ENCODE assay signal across 8 cellular contexts in the genomic region with DNA sequence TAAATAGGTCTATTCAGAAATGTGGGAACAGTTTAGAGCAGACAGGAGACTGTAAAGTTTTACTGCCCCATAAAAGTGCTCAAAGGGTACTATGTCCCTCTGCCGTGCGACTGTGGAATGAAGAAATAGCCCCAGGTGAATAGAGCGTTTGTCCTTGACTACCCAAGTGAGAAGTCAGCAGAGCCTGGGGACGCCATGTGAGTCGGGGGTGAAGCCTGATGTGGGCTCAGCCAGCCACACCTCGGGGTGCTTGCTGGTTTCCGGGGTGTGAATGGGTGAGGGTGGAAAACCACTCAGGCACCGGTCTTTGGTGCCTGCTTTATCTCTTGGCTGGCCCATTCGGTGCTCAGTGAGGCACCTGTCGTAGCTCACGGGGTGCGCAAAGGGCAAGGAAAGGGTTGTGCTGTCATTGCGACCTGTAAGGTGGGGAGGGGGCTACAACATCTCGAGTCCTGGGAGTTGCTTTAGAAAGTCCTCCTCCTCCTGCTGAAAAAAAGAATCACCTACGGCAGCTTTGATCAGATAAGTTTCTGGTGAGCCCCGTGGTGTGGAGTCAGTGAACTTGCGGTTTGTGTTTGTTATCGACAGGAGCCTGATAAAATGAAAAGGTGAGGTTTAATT. TPM values are rescaled to one million over a fixed set of nuclear protein-coding genes. Genes with fewer than 3 reads are reported as not detected.
A peak's percentile ranks its signal among the peaks of the same experiment; 100 is the strongest.
DNase-seq lines count a peak whose midpoint lies in the region; ATAC-seq and TF ChIP-seq lines count a peak whose summit lies in the region.

No MANE protein-coding gene starts in this region.

- ATAC-seq in HG02759 (IDR thresholded peaks at IDR 0.05; ENCODE audit: unreplicated experiment) (peak; percentile 81), right cardiac atrium (peak; percentile 9 to 18)
- ATAC-seq in activated CD8-positive, alpha-beta T cell treated with anti-CD3 and anti-CD28 coated beads, Interleukin-2, amount 10 ng/mL, durations not matched to agents 7 days and 5 days, result peak; percentile 68
- ATAC-seq in stimulated activated memory B cell treated with anti-CD40 and anti-IgM and Interleukin-4, amounts not matched to agents 10 μg/mL and 1 μg/mL and 100 μg/mL, for 72 hours, result peak; percentile 79

- DNase-seq in activated CD8-positive, alpha-beta T cell treated with anti-CD3 and anti-CD28 coated beads, Interleukin-2, amount 10 ng/mL, durations not matched to agents 7 days and 5 days, result peak; percentile 38
- DNase-seq in right cardiac atrium, result no peak
- DNase-seq in NCI-H345 treated with DMSO at 0.1 percent for 48 hours (lab: John Stamatoyannopoulos, UW; ENCODE audit: unreplicated experiment), result no peak
- DNase-seq in NCI-H345 (lab: John Stamatoyannopoulos, UW), result no peak
- DNase-seq in AG08395 (ENCODE audit: low spot score), result no peak

- H3K27ac Mint-ChIP-seq in activated CD8-positive, alpha-beta T cell treated with anti-CD3 and anti-CD28 coated beads, Interleukin-2, amount 10 ng/mL, durations not matched to agents 7 days and 5 days, result no peak overlapping the region
- no peak overlapping the region for H3K27ac Mint-ChIP-seq in stimulated activated memory B cell treated with anti-CD40 and anti-IgM and Interleukin-4, amounts not matched to agents 10 μg/mL and 1 μg/mL and 100 μg/mL, for 72 hours

- POLR2A ChIA-PET in activated CD8-positive, alpha-beta T cell treated with anti-CD3 and anti-CD28 coated beads, Interleukin-2, amount 10 ng/mL, durations not matched to agents 7 days and 5 days (lab: Charles Lee), result no interaction called here

- 0 out of 2 replicates have a peak, but pooled peaks have one; percentile 9 for TF ChIP-seq CTCF in C4-2B (conservative IDR thresholded peaks at IDR 0.05)

- 61% methylated on average over 18 of the region's 18 CpGs for WGBS in right cardiac atrium

- H3K27me3 Mint-ChIP-seq in activated CD8-positive, alpha-beta T cell treated with anti-CD3 and anti-CD28 coated beads, Interleukin-2, amount 10 ng/mL, durations not matched to agents 7 days and 5 days (ENCODE audit: low read depth), result peaks cover 24% of the 10 kb centered on the region
- peaks cover 46% of the 10 kb centered on the region for H3K27me3 Mint-ChIP-seq in stimulated activated memory B cell treated with anti-CD40 and anti-IgM and Interleukin-4, amounts not matched to agents 10 μg/mL and 1 μg/mL and 100 μg/mL, for 72 hours

- H3K9me3 Mint-ChIP-seq in activated CD8-positive, alpha-beta T cell treated with anti-CD3 and anti-CD28 coated beads, Interleukin-2, amount 10 ng/mL, durations not matched to agents 7 days and 5 days (ENCODE audit: insufficient read depth), result no peaks in the 10 kb centered on the region
- H3K9me3 Mint-ChIP-seq in stimulated activated memory B cell treated with anti-CD40 and anti-IgM and Interleukin-4, amounts not matched to agents 10 μg/mL and 1 μg/mL and 100 μg/mL, for 72 hours, result no peaks in the 10 kb centered on the region

- peak overlapping the region; percentile 68 for H3K27ac ChIP-seq in C4-2B
- H3K27ac ChIP-seq in right cardiac atrium (ENCODE audit: low read length), result no peak overlapping the region

- H3K9me3 ChIP-seq in right cardiac atrium (ENCODE audit: control insufficient read depth, low read length), result no peaks in the 10 kb centered on the region

- CTCF ChIA-PET in activated CD8-positive, alpha-beta T cell treated with anti-CD3 and anti-CD28 coated beads, Interleukin-2, amount 10 ng/mL, durations not matched to agents 7 days and 5 days (lab: Charles Lee), result interaction anchor here (1.2 kb wide), 1 partner anchor 45 kb away, joined by 4 read pairs; no protein-coding TSS in a partner anchor

- no peaks in the 10 kb centered on the region for H3K36me3 Mint-ChIP-seq in activated CD8-positive, alpha-beta T cell treated with anti-CD3 and anti-CD28 coated beads, Interleukin-2, amount 10 ng/mL, durations not matched to agents 7 days and 5 days (ENCODE audit: low read depth)
- H3K36me3 Mint-ChIP-seq in stimulated activated memory B cell treated with anti-CD40 and anti-IgM and Interleukin-4, amounts not matched to agents 10 μg/mL and 1 μg/mL and 100 μg/mL, for 72 hours, result no peaks in the 10 kb centered on the region

- H3K4me3 ChIP-seq in right cardiac atrium (ENCODE audit: low read length), result no peak overlapping the region

- intact Hi-C loops in right cardiac atrium (cut with DNase I), result loop anchor here in 1 of 4 donors (5.0 kb wide), 1 partner anchor 112 kb away; no protein-coding TSS in a partner anchor

- peaks cover 25% of the 10 kb centered on the region for H3K4me1 Mint-ChIP-seq in activated CD8-positive, alpha-beta T cell treated with anti-CD3 and anti-CD28 coated beads, Interleukin-2, amount 10 ng/mL, durations not matched to agents 7 days and 5 days (ENCODE audit: low read depth)
- H3K4me1 Mint-ChIP-seq in stimulated activated memory B cell treated with anti-CD40 and anti-IgM and Interleukin-4, amounts not matched to agents 10 μg/mL and 1 μg/mL and 100 μg/mL, for 72 hours, result peaks cover 16% of the 10 kb centered on the region

- peak overlapping the region; percentile 22 for H3K4me3 Mint-ChIP-seq in activated CD8-positive, alpha-beta T cell treated with anti-CD3 and anti-CD28 coated beads, Interleukin-2, amount 10 ng/mL, durations not matched to agents 7 days and 5 days
- H3K4me3 Mint-ChIP-seq in stimulated activated memory B cell treated with anti-CD40 and anti-IgM and Interleukin-4, amounts not matched to agents 10 μg/mL and 1 μg/mL and 100 μg/mL, for 72 hours, result no peak overlapping the region

- H3K27me3 ChIP-seq in right cardiac atrium (ENCODE audit: control insufficient read depth, insufficient read depth), result no peaks in the 10 kb centered on the region

- peaks cover 4% of the 10 kb centered on the region for H3K4me1 ChIP-seq in right cardiac atrium (ENCODE audit: control insufficient read depth, insufficient read depth, low read length)

RNA-seq across cellular contexts. Expression of a gene that starts 0.9 kb away (rescaled TPM):
- total RNA-seq in activated CD8-positive, alpha-beta T cell treated with anti-CD3 and anti-CD28 coated beads, Interleukin-2, amount 10 ng/mL, durations not matched to agents 7 days and 5 days, result under 1 TPM; 0.13 to 0.18 TPM
- total RNA-seq in right cardiac atrium, result 10 to 100 TPM; 28.0 to 45.3 (median 31.0) TPM
- polyA plus RNA-seq in right cardiac atrium, result 7.6 TPM

Comparison
In these comparisons a context has a peak if more than half of its experiments do, and no peak if none do; other contexts are left out.
1. ATAC-seq: peak in every context shown above with its lines; median percentile 81 in HG02759; 79 in stimulated activated memory B cell treated with anti-CD40 and anti-IgM and Interleukin-4, amounts not matched to agents 10 μg/mL and 1 μg/mL and 100 μg/mL, for 72 hours; 68 in activated CD8-positive, alpha-beta T cell treated with anti-CD3 and anti-CD28 coated beads, Interleukin-2, amount 10 ng/mL, durations not matched to agents 7 days and 5 days; 14 in right cardiac atrium.
2. RNA of a gene that starts 0.9 kb away (total RNA-seq): 28.0 to 45.3 TPM in right cardiac atrium; 0.13 to 0.18 TPM in activated CD8-positive, alpha-beta T cell treated with anti-CD3 and anti-CD28 coated beads, Interleukin-2, amount 10 ng/mL, durations not matched to agents 7 days and 5 days; every median in the first group is over 10 times any median in the second.